ENCODE assay signal across 8 cellular contexts in genomic region chr22:36251979-36252608, GRCh38. TPM values are rescaled to one million over a fixed set of nuclear protein-coding genes. Genes with fewer than 3 reads are reported as not detected.
DNase-seq lines count a peak whose midpoint lies in the region; ATAC-seq and TF ChIP-seq lines count a peak whose summit lies in the region.
"Not testable (repeated sequence)": the region's sequence is repeated elsewhere in the genome, so short reads cannot be mapped to it uniquely, and the experiment has no call there.
"Had no signal": no experiment of that assay in that cellular context is flagged by ENCODE, and none has a peak within 500 bp of the region (broad histone marks: within the 10 kb centered on the region; RNA-seq: fewer than 3 reads in every experiment).

No MANE protein-coding gene starts in this region.

- H3K4me1 ChIP-seq in Peyer's patch (peaks cover 0 to 29% (median 9%) of the 10 kb centered on the region in 4 donors), heart left ventricle (peaks cover 0 to 43% (median 31%) of the 10 kb centered on the region in 12 donors), muscle layer of duodenum (ENCODE audit: control insufficient read depth in 1 of 2, insufficient read depth in 2 of 2, low read length in 2 of 2) (peaks cover 3 to 22% of the 10 kb centered on the region in 2 donors)

- H3K4me1 Mint-ChIP-seq in Calu3 (ENCODE audit: low read depth, unreplicated experiment), result peaks cover 88% of the 10 kb centered on the region
- peaks cover 48% of the 10 kb centered on the region for H3K4me1 Mint-ChIP-seq in activated CD8-positive, alpha-beta memory T cell treated with anti-CD3 and anti-CD28 coated beads, Interleukin-2, amount 10 ng/mL, durations not matched to agents 7 days and 5 days
- peaks cover 45% of the 10 kb centered on the region for H3K4me1 Mint-ChIP-seq in activated naive CD8-positive, alpha-beta T cell treated with anti-CD3 and anti-CD28 coated beads, Interleukin-2, amount 50 U/mL, for 24 hours
- H3K4me1 Mint-ChIP-seq in stimulated activated naive B cell treated with anti-CD40 and anti-IgM and Interleukin-4, amounts not matched to agents 10 μg/mL and 1 μg/mL and 100 μg/mL, for 72 hours, result peaks cover 28 to 35% of the 10 kb centered on the region in 2 donors

- peak overlapping the region; percentile 94 for H3K4me3 Mint-ChIP-seq in Calu3 (ENCODE audit: low read depth, unreplicated experiment)
- peak overlapping the region; percentile 90 for H3K4me3 Mint-ChIP-seq in activated CD8-positive, alpha-beta memory T cell treated with anti-CD3 and anti-CD28 coated beads, Interleukin-2, amount 10 ng/mL, durations not matched to agents 7 days and 5 days
- not testable (repeated sequence) for H3K4me3 Mint-ChIP-seq in activated naive CD8-positive, alpha-beta T cell treated with anti-CD3 and anti-CD28 coated beads, Interleukin-2, amount 50 U/mL, for 24 hours
- H3K4me3 Mint-ChIP-seq in stimulated activated naive B cell treated with anti-CD40 and anti-IgM and Interleukin-4, amounts not matched to agents 10 μg/mL and 1 μg/mL and 100 μg/mL, for 72 hours, result peak overlapping the region; percentile 10 to 94

- H3K27ac Mint-ChIP-seq in Calu3 (ENCODE audit: unreplicated experiment), result peak overlapping the region; percentile 71
- H3K27ac Mint-ChIP-seq in activated CD8-positive, alpha-beta memory T cell treated with anti-CD3 and anti-CD28 coated beads, Interleukin-2, amount 10 ng/mL, durations not matched to agents 7 days and 5 days, result peak overlapping the region; percentile 85
- H3K27ac Mint-ChIP-seq in activated naive CD8-positive, alpha-beta T cell treated with anti-CD3 and anti-CD28 coated beads, Interleukin-2, amount 50 U/mL, for 24 hours, result peak overlapping the region; percentile 19
- peak overlapping the region; percentile 97 for H3K27ac Mint-ChIP-seq in stimulated activated naive B cell treated with anti-CD40 and anti-IgM and Interleukin-4, amounts not matched to agents 10 μg/mL and 1 μg/mL and 100 μg/mL, for 72 hours

- not testable (repeated sequence) for BruUV-seq in Calu3 (replicated peaks; lab: Mats Ljungman, UMichigan)

- not testable (repeated sequence) for H3K9me3 ChIP-seq in Peyer's patch; heart left ventricle; muscle layer of duodenum (ENCODE audit: control insufficient read depth in 1 of 2, low read length in 2 of 2)

- not testable (repeated sequence) for TF ChIP-seq POLR2A in Peyer's patch (IDR thresholded peaks at IDR 0.05); heart left ventricle (IDR thresholded peaks at IDR 0.05)

- not testable (repeated sequence) for H3K9me3 Mint-ChIP-seq in Calu3 (ENCODE audit: low read depth, unreplicated experiment); activated CD8-positive, alpha-beta memory T cell treated with anti-CD3 and anti-CD28 coated beads, Interleukin-2, amount 10 ng/mL, durations not matched to agents 7 days and 5 days (ENCODE audit: low read depth); activated naive CD8-positive, alpha-beta T cell treated with anti-CD3 and anti-CD28 coated beads, Interleukin-2, amount 50 U/mL, for 24 hours; stimulated activated naive B cell treated with anti-CD40 and anti-IgM and Interleukin-4, amounts not matched to agents 10 μg/mL and 1 μg/mL and 100 μg/mL, for 72 hours

- H3K36me3 Mint-ChIP-seq in Calu3 (ENCODE audit: insufficient read depth, unreplicated experiment), result peaks cover 56% of the 10 kb centered on the region
- peaks cover 11% of the 10 kb centered on the region for H3K36me3 Mint-ChIP-seq in activated CD8-positive, alpha-beta memory T cell treated with anti-CD3 and anti-CD28 coated beads, Interleukin-2, amount 10 ng/mL, durations not matched to agents 7 days and 5 days
- H3K36me3 Mint-ChIP-seq in activated naive CD8-positive, alpha-beta T cell treated with anti-CD3 and anti-CD28 coated beads, Interleukin-2, amount 50 U/mL, for 24 hours (ENCODE audit: low read depth), result not testable (repeated sequence)
- peaks cover 14 to 20% of the 10 kb centered on the region in 2 donors for H3K36me3 Mint-ChIP-seq in stimulated activated naive B cell treated with anti-CD40 and anti-IgM and Interleukin-4, amounts not matched to agents 10 μg/mL and 1 μg/mL and 100 μg/mL, for 72 hours

- CTCF ChIA-PET in Calu3 (lab: Charles Lee), result interaction anchor here (0.6 to 7.3 kb wide), 5 partner anchors 13 to 203 kb away, joined by 3 to 63 read pairs (median 4); partner anchors contain the start of gene APOL2
- CTCF ChIA-PET in activated CD8-positive, alpha-beta memory T cell treated with anti-CD3 and anti-CD28 coated beads, Interleukin-2, amount 10 ng/mL, durations not matched to agents 7 days and 5 days (lab: Charles Lee), result interaction anchor here (0.9 to 8.2 kb wide), 4 partner anchors 8 to 234 kb away, joined by 3 to 67 read pairs (median 16); partner anchors contain the start of gene APOL2

- not testable (repeated sequence) for H3K36me3 ChIP-seq in Peyer's patch; muscle layer of duodenum (ENCODE audit: control insufficient read depth in 1 of 2, insufficient read depth in 2 of 2, low read length in 2 of 2)
- peaks cover 0 to 13% (median 0%) of the 10 kb centered on the region in 9 donors for H3K36me3 ChIP-seq in heart left ventricle

- not testable (repeated sequence) for ATAC-seq in activated CD8-positive, alpha-beta memory T cell treated with anti-CD3 and anti-CD28 coated beads, Interleukin-2, amount 10 ng/mL, durations not matched to agents 7 days and 5 days; activated naive CD8-positive, alpha-beta T cell treated with anti-CD3 and anti-CD28 coated beads, Interleukin-2, amount 50 U/mL, for 24 hours; heart left ventricle; stimulated activated naive B cell treated with anti-CD40 and anti-IgM and Interleukin-4, amounts not matched to agents 10 μg/mL and 1 μg/mL and 100 μg/mL, for 72 hours (replicated peaks)

- not testable (repeated sequence) for H3K27me3 Mint-ChIP-seq in Calu3 (ENCODE audit: unreplicated experiment); activated CD8-positive, alpha-beta memory T cell treated with anti-CD3 and anti-CD28 coated beads, Interleukin-2, amount 10 ng/mL, durations not matched to agents 7 days and 5 days; activated naive CD8-positive, alpha-beta T cell treated with anti-CD3 and anti-CD28 coated beads, Interleukin-2, amount 50 U/mL, for 24 hours; stimulated activated naive B cell treated with anti-CD40 and anti-IgM and Interleukin-4, amounts not matched to agents 10 μg/mL and 1 μg/mL and 100 μg/mL, for 72 hours

- not testable (repeated sequence) for DNase-seq in Calu3; activated CD8-positive, alpha-beta memory T cell treated with anti-CD3 and anti-CD28 coated beads, Interleukin-2, amount 10 ng/mL, durations not matched to agents 7 days and 5 days; activated naive CD8-positive, alpha-beta T cell treated with anti-CD3 and anti-CD28 coated beads, Interleukin-2, amount 50 U/mL, for 24 hours; heart left ventricle; stimulated activated naive B cell treated with anti-CD40 and anti-IgM and Interleukin-4, amounts not matched to agents 10 μg/mL and 1 μg/mL and 100 μg/mL, for 72 hours
- peak in 1 of 3 donors; percentile 36 for DNase-seq in Peyer's patch

- 88 to 93% (median 90%) methylated on average over 7 of the region's 7 CpGs for WGBS in heart left ventricle, 4 donors

- H3K4me3 ChIP-seq in Peyer's patch; muscle layer of duodenum (ENCODE audit: low read depth in 1 of 2, low read length in 2 of 2): not testable (repeated sequence)
- peak overlapping the region in 2 of 12 donors; percentile 56 to 64 for H3K4me3 ChIP-seq in heart left ventricle

- H3K27me3 ChIP-seq in Peyer's patch; heart left ventricle; muscle layer of duodenum (ENCODE audit: low read depth, low read length): not testable (repeated sequence)

- intact Hi-C loops in Calu3 (cut with micrococcal nuclease; ENCODE audit: unreplicated experiment), result loop anchor here (2.0 kb wide), 1 partner anchor 13 kb away; the partner anchor contains the start of gene APOL2
- intact Hi-C loops in heart left ventricle (cut with DNase I), result not testable (repeated sequence)

- H3K27ac ChIP-seq in Peyer's patch (peak overlapping the region; percentile 76 to 87 (median 82)), heart left ventricle (peak overlapping the region in 9 of 12 donors; percentile 79 to 96 (median 91)), muscle layer of duodenum (ENCODE audit: low read length) (peak overlapping the region; percentile 87)

- not testable (repeated sequence) for TF ChIP-seq CTCF in Calu3 (IDR thresholded peaks at IDR 0.05; ENCODE audit: unreplicated experiment); Peyer's patch (IDR thresholded peaks at IDR 0.05); heart left ventricle (IDR thresholded peaks at IDR 0.05)

RNA-seq across cellular contexts. Expression of gene APOL1, which starts 0.8 kb away (rescaled TPM):
- 313 and 501 TPM in 2 replicates for total RNA-seq in Calu3 (2022)
- 10 to 100 TPM; 12.2 to 23.9 (median 19.8) TPM for total RNA-seq in Peyer's patch
- 10 to 100 TPM; 55.6 to 61.6 TPM for total RNA-seq in activated CD8-positive, alpha-beta memory T cell treated with anti-CD3 and anti-CD28 coated beads, Interleukin-2, amount 10 ng/mL, durations not matched to agents 7 days and 5 days
- 100 to 1,000 TPM in 1 of 9 donors, 10 to 100 TPM in 8; 10.4 to 132 (median 18.1) TPM for total RNA-seq in heart left ventricle
- polyA plus RNA-seq in heart left ventricle, result 10 to 100 TPM; 13.4 to 18.9 TPM

RNA-seq across cellular contexts. Expression of gene APOL2, which starts 12.8 kb away (rescaled TPM):
- 90.1 and 154 TPM in 2 replicates for total RNA-seq in Calu3 (2022)
- 10 to 100 TPM; 48.7 to 55.2 (median 52.3) TPM for total RNA-seq in Peyer's patch
- total RNA-seq in activated CD8-positive, alpha-beta memory T cell treated with anti-CD3 and anti-CD28 coated beads, Interleukin-2, amount 10 ng/mL, durations not matched to agents 7 days and 5 days, result 10 to 100 TPM; 82.6 to 86.4 TPM
- 100 to 1,000 TPM in 1 of 9 donors, 10 to 100 TPM in 8; 26.6 to 213 (median 55.9) TPM for total RNA-seq in heart left ventricle
- 10 to 100 TPM; 37.2 to 44.7 TPM for polyA plus RNA-seq in heart left ventricle

RNA-seq across cellular contexts. Expression of gene APOL4, which starts 50.5 kb away (rescaled TPM):
- total RNA-seq in Calu3 (2022), result 1.5 and 4.3 TPM in 2 replicates
- 1 to 10 TPM in 2 of 4 donors, under 1 TPM in 1, not detected in 1; 0.35 to 3.3 (median 2.5) TPM for total RNA-seq in Peyer's patch
- 10 to 100 TPM; 17.0 to 22.6 TPM for total RNA-seq in activated CD8-positive, alpha-beta memory T cell treated with anti-CD3 and anti-CD28 coated beads, Interleukin-2, amount 10 ng/mL, durations not matched to agents 7 days and 5 days
- 10 to 100 TPM in 2 of 9 donors, 1 to 10 TPM in 5, not detected in 2; 1.7 to 26.5 (median 5.7) TPM for total RNA-seq in heart left ventricle
- polyA plus RNA-seq in heart left ventricle, result 1 to 10 TPM; 2.8 to 3.2 TPM
- total RNA-seq: foreskin keratinocyte had no signal
- polyA plus RNA-seq: foreskin keratinocyte had no signal

Comparison
In these comparisons a context has a peak if more than half of its experiments do, and no peak if none do; other contexts are left out.
1. H3K27ac Mint-ChIP-seq: peak in every context shown above with its lines; median percentile 97 in stimulated activated naive B cell treated with anti-CD40 and anti-IgM and Interleukin-4, amounts not matched to agents 10 μg/mL and 1 μg/mL and 100 μg/mL, for 72 hours; 85 in activated CD8-positive, alpha-beta memory T cell treated with anti-CD3 and anti-CD28 coated beads, Interleukin-2, amount 10 ng/mL, durations not matched to agents 7 days and 5 days; 71 in Calu3; 19 in activated naive CD8-positive, alpha-beta T cell treated with anti-CD3 and anti-CD28 coated beads, Interleukin-2, amount 50 U/mL, for 24 hours.